28 cellular contexts compared by ENCODE assay signal in genomic region chrX:102610905-102611304, GRCh38.
"Had no signal": no experiment of that assay in that cellular context is flagged by ENCODE, and none has a peak within 500 bp of the region (broad histone marks: within the 10 kb centered on the region; RNA-seq: fewer than 3 reads in every experiment).

No MANE protein-coding gene starts in this region.

- H3K36me3 ChIP-seq: thyroid gland, tibial artery, transverse colon, upper lobe of left lung, upper lobe of right lung, uterus, vagina had no signal

- H3K4me3 ChIP-seq: stomach, suprapubic skin, testis, thoracic aorta, thyroid gland, tibial artery, tibial nerve, transverse colon, upper lobe of left lung, upper lobe of right lung, uterus, vagina had no signal

- H3K4me1 ChIP-seq: stomach, suprapubic skin, testis, thyroid gland, tibial nerve, transverse colon, upper lobe of left lung, upper lobe of right lung, uterus, vagina had no signal

- H3K27me3 ChIP-seq: stomach, suprapubic skin, testis, thyroid gland, tibial artery, tibial nerve, transverse colon, upper lobe of left lung, upper lobe of right lung, vagina had no signal

- H3K27ac ChIP-seq: stomach, suprapubic skin, testis, thoracic aorta, thyroid gland, tibial artery, tibial nerve, transverse colon, upper lobe of left lung, upper lobe of right lung, uterus, vagina had no signal

- ATAC-seq: stimulated activated effector memory CD8-positive, alpha-beta T cell treated with anti-CD3 and anti-CD28 coated beads, Interleukin-12 subunit alpha, Interleukin-12 subunit beta, amount 100 ng/mL, for 72 hours; stimulated activated memory B cell treated with anti-CD40 and anti-IgM and Interleukin-4, amounts not matched to agents 10 μg/mL and 1 μg/mL and 100 μg/mL, for 72 hours; stimulated activated naive B cell treated with anti-CD40 and anti-IgM and Interleukin-4, amounts not matched to agents 10 μg/mL and 1 μg/mL and 100 μg/mL, for 72 hours; stimulated activated naive CD8-positive, alpha-beta T cell treated with anti-CD3 and anti-CD28 coated beads, Interleukin-15, amount 100 ng/mL, for 72 hours; stimulated activated naive CD8-positive, alpha-beta T cell treated with anti-CD3 and anti-CD28 coated beads, Interleukin-15, Interleukin-2, amounts not matched to agents 100 U/mL and 50 U/mL, for 24 hours; upper lobe of right lung had no signal

- H3K9me3 Mint-ChIP-seq: stimulated activated effector memory CD8-positive, alpha-beta T cell treated with anti-CD3 and anti-CD28 coated beads, Interleukin-12 subunit alpha, Interleukin-12 subunit beta, amount 100 ng/mL, for 72 hours; stimulated activated memory B cell treated with anti-CD40 and anti-IgM and Interleukin-4, amounts not matched to agents 10 μg/mL and 1 μg/mL and 100 μg/mL, for 72 hours; stimulated activated naive CD8-positive, alpha-beta T cell treated with anti-CD3 and anti-CD28 coated beads, Interleukin-15, amount 100 ng/mL, for 72 hours; stimulated activated naive CD8-positive, alpha-beta T cell treated with anti-CD3 and anti-CD28 coated beads, Interleukin-15, Interleukin-2, amounts not matched to agents 100 ng/mL and 50 ng/mL, for 24 hours had no signal

- DNase-seq: stimulated activated CD4-positive, alpha-beta T cell treated with anti-CD3 and anti-CD28 coated beads, Interleukin-2, amount 100 ng/mL, for 48 hours; stimulated activated CD4-positive, alpha-beta T cell treated with anti-CD3 and anti-CD28 coated beads, Interleukin-4, amount 100 ng/mL, for 1 hour; stimulated activated CD4-positive, alpha-beta T cell treated with anti-CD3 and anti-CD28 coated beads, Interleukin-4, amount 100 ng/mL, for 24 hours; stimulated activated CD4-positive, alpha-beta T cell treated with anti-CD3 and anti-CD28 coated beads, Interleukin-4, amount 100 ng/mL, for 4 hours; stimulated activated CD8-positive, alpha-beta memory T cell treated with anti-CD3 and anti-CD28 coated beads, Interleukin-4, amount 100 ng/mL, for 48 hours; stimulated activated naive B cell treated with anti-CD40 and anti-IgM and Interleukin-4, amounts not matched to agents 10 μg/mL and 1 μg/mL and 100 μg/mL, for 72 hours; stimulated activated naive CD4-positive, alpha-beta T cell; stimulated activated naive CD4-positive, alpha-beta T cell treated with Interleukin-2 at 50 U/mL for 16 hours; stimulated activated naive CD8-positive, alpha-beta T cell treated with anti-CD3 and anti-CD28 coated beads, Interleukin-15, amount 100 ng/mL, for 72 hours; stimulated activated naive CD8-positive, alpha-beta T cell treated with anti-CD3 and anti-CD28 coated beads, Interleukin-15, Interleukin-2, amounts not matched to agents 100 U/mL and 50 U/mL, for 24 hours; stomach; substantia nigra; testis; thyroid gland; tibial artery; transverse colon; trophoblast cell; upper lobe of left lung; upper lobe of right lung; uterus had no signal

- H3K27ac Mint-ChIP-seq: stimulated activated effector memory CD8-positive, alpha-beta T cell treated with anti-CD3 and anti-CD28 coated beads, Interleukin-12 subunit alpha, Interleukin-12 subunit beta, amount 100 ng/mL, for 72 hours; stimulated activated memory B cell treated with anti-CD40 and anti-IgM and Interleukin-4, amounts not matched to agents 10 μg/mL and 1 μg/mL and 100 μg/mL, for 72 hours; stimulated activated naive B cell treated with anti-CD40 and anti-IgM and Interleukin-4, amounts not matched to agents 10 μg/mL and 1 μg/mL and 100 μg/mL, for 72 hours; stimulated activated naive CD8-positive, alpha-beta T cell treated with anti-CD3 and anti-CD28 coated beads, Interleukin-15, amount 100 ng/mL, for 72 hours; stimulated activated naive CD8-positive, alpha-beta T cell treated with anti-CD3 and anti-CD28 coated beads, Interleukin-15, Interleukin-2, amounts not matched to agents 100 ng/mL and 50 ng/mL, for 24 hours; type B pancreatic cell had no signal

- H3K9me3 ChIP-seq: stomach, suprapubic skin, testis, thoracic aorta, thyroid gland, tibial artery, tibial nerve, transverse colon, upper lobe of left lung, upper lobe of right lung, uterus, vagina had no signal

- H3K27me3 Mint-ChIP-seq: stimulated activated memory B cell treated with anti-CD40 and anti-IgM and Interleukin-4, amounts not matched to agents 10 μg/mL and 1 μg/mL and 100 μg/mL, for 72 hours; stimulated activated naive B cell treated with anti-CD40 and anti-IgM and Interleukin-4, amounts not matched to agents 10 μg/mL and 1 μg/mL and 100 μg/mL, for 72 hours; stimulated activated naive CD8-positive, alpha-beta T cell treated with anti-CD3 and anti-CD28 coated beads, Interleukin-15, amount 100 ng/mL, for 72 hours; stimulated activated naive CD8-positive, alpha-beta T cell treated with anti-CD3 and anti-CD28 coated beads, Interleukin-15, Interleukin-2, amounts not matched to agents 100 ng/mL and 50 ng/mL, for 24 hours; type B pancreatic cell had no signal

- H3K4me3 Mint-ChIP-seq: stimulated activated effector memory CD8-positive, alpha-beta T cell treated with anti-CD3 and anti-CD28 coated beads, Interleukin-12 subunit alpha, Interleukin-12 subunit beta, amount 100 ng/mL, for 72 hours; stimulated activated memory B cell treated with anti-CD40 and anti-IgM and Interleukin-4, amounts not matched to agents 10 μg/mL and 1 μg/mL and 100 μg/mL, for 72 hours; stimulated activated naive B cell treated with anti-CD40 and anti-IgM and Interleukin-4, amounts not matched to agents 10 μg/mL and 1 μg/mL and 100 μg/mL, for 72 hours; stimulated activated naive CD8-positive, alpha-beta T cell treated with anti-CD3 and anti-CD28 coated beads, Interleukin-15, amount 100 ng/mL, for 72 hours; stimulated activated naive CD8-positive, alpha-beta T cell treated with anti-CD3 and anti-CD28 coated beads, Interleukin-15, Interleukin-2, amounts not matched to agents 100 ng/mL and 50 ng/mL, for 24 hours; type B pancreatic cell had no signal
